12 cellular contexts compared by ENCODE assay signal in genomic region chr6:49986551-49986950, GRCh38. TPM values are rescaled to one million over a fixed set of nuclear protein-coding genes. Genes with fewer than 3 reads are reported as not detected.
"Had no signal": no experiment of that assay in that cellular context is flagged by ENCODE, and none has a peak within 500 bp of the region (broad histone marks: within the 10 kb centered on the region; RNA-seq: fewer than 3 reads in every experiment).

No MANE protein-coding gene starts in this region.

- H3K4me3 ChIP-seq: GM23248, GM23338, HAP-1 had no signal

- H2AFZ ChIP-seq: GM23248, GM23338 had no signal

- ATAC-seq: GM23338, HCT116 had no signal

- H3K4me2 ChIP-seq: GM23338 had no signal

- DNase-seq: GM23248, GOT3, H7, H9, HCEC 1CT, HFFc6 had no signal

- H3K9ac ChIP-seq: GM23248 had no signal

- H3K9me3 ChIP-seq: HAP-1 had no signal

- H3K27ac ChIP-seq: GM23248 had no signal

- FAIRE-seq: H1, H54 had no signal

- H3K4me1 ChIP-seq: HAP-1 had no signal

- H3K36me3 ChIP-seq: HAP-1 had no signal

RNA-seq across cellular contexts. Expression of gene DEFB113, which starts 17.1 kb away (rescaled TPM):
- total RNA-seq: GM23248, GM23338, H1, H4, H7, H9, HFFc6 had no signal
- polyA plus RNA-seq: GM23248, GM23338, H1 had no signal

RNA-seq across cellular contexts. Expression of gene DEFB114, which starts 22.6 kb away (rescaled TPM):
- total RNA-seq: GM23248, GM23338, H1, H4, H7, H9, HFFc6 had no signal
- polyA plus RNA-seq: GM23248, GM23338, H1 had no signal

RNA-seq across cellular contexts. Expression of gene DEFB110, which starts 35.2 kb away (rescaled TPM):
- total RNA-seq: GM23248, GM23338, H1, H4, H7, H9, HFFc6 had no signal
- polyA plus RNA-seq: GM23248, GM23338, H1 had no signal
